Comparison of ENCODE assay signal across 13 cellular contexts in genomic region chr2:79393806-79394484, GRCh38.
DNase-seq lines count a peak whose midpoint lies in the region.
"Had no signal": no experiment of that assay in that cellular context is flagged by ENCODE, and none has a peak within 500 bp of the region (broad histone marks: within the 10 kb centered on the region; RNA-seq: fewer than 3 reads in every experiment).

No MANE protein-coding gene starts in this region.

- no peaks in the 10 kb centered on the region for H3K9me3 ChIP-seq in SJCRH30 (replicated peaks)

- DNase-seq in NCI-H1417 (lab: John Stamatoyannopoulos, UW) (peak; percentile 7 to 66 (median 10)), NCI-H1417 treated with DMSO at 0.1 percent for 48 hours (lab: John Stamatoyannopoulos, UW) (no peak), SJCRH30 (peak; percentile 7), iPS DF 19.7 (ENCODE audit: low read depth, low spot score) (peak; percentile 42), superior temporal gyrus (ENCODE audit: extremely low spot score) (peak; percentile 28), SW480 (ENCODE audit: low spot score) (no peak)
- no peak for DNase-seq in stimulated activated CD4-positive, alpha-beta T cell treated with anti-CD3 and anti-CD28 coated beads, Interleukin-4, amount 100 ng/mL, for 1 hour
- no peak for DNase-seq in stimulated activated naive CD4-positive, alpha-beta T cell treated with Interleukin-2 at 50 U/mL for 16 hours (lab: John Stamatoyannopoulos, UW)
- DNase-seq: 8988T; cortex of kidney; natural killer cell; stimulated activated CD4-positive, alpha-beta T cell treated with anti-CD3 and anti-CD28 coated beads, Interleukin-15, amount 100 ng/mL, for 24 hours; stimulated activated naive CD8-positive, alpha-beta T cell treated with anti-CD3 and anti-CD28 coated beads, Interleukin-15, amount 100 ng/mL, for 72 hours had no signal

- H3K36me3 ChIP-seq in SJCRH30: no peaks in the 10 kb centered on the region

- no peaks in the 10 kb centered on the region for H3K4me1 ChIP-seq in SJCRH30

- H3K4me3 ChIP-seq in SJCRH30: no peak overlapping the region

- H3K27me3 ChIP-seq in SJCRH30: no peaks in the 10 kb centered on the region

- no peak overlapping the region for H3K27ac ChIP-seq in SJCRH30

Comparison
In these comparisons a context has a peak if more than half of its experiments do, and no peak if none do; other contexts are left out.
1. DNase-seq: peak in NCI-H1417 (3 of 3), SJCRH30 (2 of 2), iPS DF 19.7 (single experiment) and superior temporal gyrus (single experiment); none in NCI-H1417 treated with DMSO at 0.1 percent for 48 hours (single experiment), stimulated activated CD4-positive, alpha-beta T cell treated with anti-CD3 and anti-CD28 coated beads, Interleukin-4, amount 100 ng/mL, for 1 hour (single experiment), SW480 (single experiment) and stimulated activated naive CD4-positive, alpha-beta T cell treated with Interleukin-2 at 50 U/mL for 16 hours (single experiment).